23 cellular contexts compared by ENCODE assay signal in genomic region chr5:7823601-7824000, GRCh38. TPM values are rescaled to one million over a fixed set of nuclear protein-coding genes. Genes with fewer than 3 reads are reported as not detected.
A peak's percentile ranks its signal among the peaks of the same experiment; 100 is the strongest.
DNase-seq lines count a peak whose midpoint lies in the region; ATAC-seq, FAIRE-seq and TF ChIP-seq lines count a peak whose summit lies in the region.
"Had no signal": no experiment of that assay in that cellular context is flagged by ENCODE, and none has a peak within 500 bp of the region (broad histone marks: within the 10 kb centered on the region; RNA-seq: fewer than 3 reads in every experiment).

No MANE protein-coding gene starts in this region.

- intact Hi-C loops in HepG2 (cut with micrococcal nuclease; ENCODE audit: unreplicated experiment) = no loop called here
- intact Hi-C loops in right lobe of liver (cut with DNase I) = no loop called here
- intact Hi-C loops in dorsolateral prefrontal cortex (cut with DNase I) = no loop called here
- intact Hi-C loops in sciatic nerve (cut with DNase I) = no loop called here

- TF ChIP-seq CTCF in HepG2 (CRISPR knock-in tag; IDR thresholded peaks at IDR 0.05) = no peak
- no peak for TF ChIP-seq CTCF in right lobe of liver (IDR thresholded peaks at IDR 0.05)
- no peak for TF ChIP-seq CTCF in dorsolateral prefrontal cortex (IDR thresholded peaks at IDR 0.05 in 54 of 56, conservative IDR thresholded peaks at IDR 0.05 in 2 of 56; ENCODE audit: low read depth in 1 of 56, partially characterized antibody in 56 of 56)
- no peak for TF ChIP-seq CTCF in nephron progenitor cell (IDR thresholded peaks at IDR 0.05)

- H3K27me3 Mint-ChIP-seq in nephron progenitor cell (ENCODE audit: low read depth, poor library complexity) = no peaks in the 10 kb centered on the region

- peak overlapping the region; percentile 88 for H3K27ac Mint-ChIP-seq in nephron progenitor cell
- H3K27ac Mint-ChIP-seq: CD4-positive, alpha-beta memory T cell; GM23338 had no signal

- H3K4me3 Mint-ChIP-seq in nephron progenitor cell = no peak overlapping the region
- H3K4me3 Mint-ChIP-seq: CD4-positive, alpha-beta memory T cell; GM23338; H9 had no signal

- H3K9me3 ChIP-seq in HepG2 (ENCODE audit: low read length) (no peaks in the 10 kb centered on the region), right lobe of liver (no peaks in the 10 kb centered on the region)

- H3K27ac ChIP-seq in HepG2 (ENCODE audit: extremely low read length, insufficient read depth, low read length) (no peak overlapping the region), right lobe of liver (no peak overlapping the region), dorsolateral prefrontal cortex (peak overlapping the region in 31 of 59 donors; percentile 2 to 74 (median 38))

- H3K4me3 ChIP-seq in HepG2 (replicated peaks in 1 of 3; ENCODE audit: insufficient read depth in 1 of 3, low read depth in 2 of 3, low read length in 3 of 3) (no peak overlapping the region), right lobe of liver (no peak overlapping the region), dorsolateral prefrontal cortex (no peak overlapping the region)
- H3K4me3 ChIP-seq: GM12878, GM23338 had no signal

- peaks cover 70% of the 10 kb centered on the region for H3K36me3 Mint-ChIP-seq in nephron progenitor cell (ENCODE audit: low read depth)
- H3K36me3 Mint-ChIP-seq: CD4-positive, alpha-beta memory T cell had no signal

- H3K27me3 ChIP-seq in HepG2 (ENCODE audit: control insufficient read depth in 1 of 2, insufficient read depth in 2 of 2, low read length in 2 of 2) = peaks cover 3 to 52% of the 10 kb centered on the region in 2 experiments; a peak in 4 of 5 replicates
- H3K27me3 ChIP-seq in right lobe of liver = no peaks in the 10 kb centered on the region
- no peaks in the 10 kb centered on the region for H3K27me3 ChIP-seq in dorsolateral prefrontal cortex

- TF ChIP-seq RAD21 in HepG2 (CRISPR knock-in tag; IDR thresholded peaks at IDR 0.05) = no peak

- no TSS peak for BruUV-seq in HepG2 (replicated peaks; lab: Mats Ljungman, UMichigan)

- in situ Hi-C loops in HepG2 (cut with HindIII; ENCODE audit: extremely low pct_ligation_motif_present, low pct_unique_long_range_greater_than_20kb) = no loop called here
- in situ Hi-C loops in G401 (cut with HindIII; ENCODE audit: low sequenced_read_pairs) = no loop called here

- DNase-seq in HepG2 (ENCODE audit: low spot score) = no peak
- DNase-seq in right lobe of liver = no peak
- peak; percentile 30 to 52 for DNase-seq in NCI-H187 (lab: John Stamatoyannopoulos, UW)
- no peak for DNase-seq in dorsolateral prefrontal cortex
- DNase-seq in nephron progenitor cell = no peak
- DNase-seq in sciatic nerve (ENCODE audit: low spot score) = no peak
- no peak for DNase-seq in G401 (ENCODE audit: low spot score)
- DNase-seq: C1 segment of cervical spinal cord; Calu3; CD4-positive, alpha-beta memory T cell; COR-L47; DMS153; DND-41; GDM1; H9 had no signal

- H3K4me1 ChIP-seq in HepG2 (ENCODE audit: insufficient read depth, low read length) (no peaks in the 10 kb centered on the region), right lobe of liver (no peaks in the 10 kb centered on the region)

- H3K9me3 Mint-ChIP-seq in nephron progenitor cell = no peaks in the 10 kb centered on the region
- H3K9me3 Mint-ChIP-seq: CD4-positive, alpha-beta memory T cell; GM23338; H9 had no signal

- ATAC-seq in HepG2 (peak; percentile 52; the same call in 2 of the 3 replicates), right lobe of liver (no peak), sciatic nerve (no peak), GM21528 (IDR thresholded peaks at IDR 0.05; ENCODE audit: low FRiP score, unreplicated experiment) (no peak)
- ATAC-seq: GM12878, GM23338, HCT116 had no signal

- peaks cover 46% of the 10 kb centered on the region for H3K4me1 Mint-ChIP-seq in nephron progenitor cell
- H3K4me1 Mint-ChIP-seq: GM23338, H9 had no signal

- FAIRE-seq in HepG2 (lab: Jason Lieb, UNC) = no peak
- FAIRE-seq: GM12878, GM19239 had no signal

- WGBS in HepG2 (ENCODE audit: low lambda C conversion rate) = 28% methylated on average over 5 of the region's 8 CpGs
- 62% methylated on average over 6 of the region's 8 CpGs for WGBS in right lobe of liver (ENCODE audit: insufficient coverage, low coverage, low lambda C conversion rate, missing lambda C conversion rate)

- POLR2A ChIA-PET in HepG2 (lab: Yijun Ruan, JAX) = no interaction called here

- H2AFZ ChIP-seq in HepG2 (ENCODE audit: low read length) = no peak overlapping the region
- H2AFZ ChIP-seq: GM23338 had no signal

- no peaks in the 10 kb centered on the region for H3K36me3 ChIP-seq in HepG2 (replicated peaks in 1 of 2; ENCODE audit: control insufficient read depth in 1 of 2, insufficient read depth in 2 of 2, low read length in 2 of 2)
- no peaks in the 10 kb centered on the region for H3K36me3 ChIP-seq in right lobe of liver

- no peak for TF ChIP-seq EP300 in HepG2 (IDR thresholded peaks at IDR 0.05; ENCODE audit: low read depth in 2 of 2, low read length in 2 of 2)
- no peak for TF ChIP-seq EP300 in HepG2 (CRISPR knock-in tag; IDR thresholded peaks at IDR 0.05; ENCODE audit: borderline replicate concordance)

- H3K4me2 ChIP-seq in HepG2 (ENCODE audit: low read depth, low read length) = peak overlapping the region; percentile 33
- H3K4me2 ChIP-seq: GM23338 had no signal

- H4K20me1 ChIP-seq in HepG2 (ENCODE audit: insufficient read depth, low read length) = no peaks in the 10 kb centered on the region

- no peak overlapping the region for H3K9ac ChIP-seq in HepG2 (ENCODE audit: insufficient read depth, low read depth, low read length)

- TF ChIP-seq POLR2A in HepG2 (IDR thresholded peaks at IDR 0.05; ENCODE audit: insufficient read depth in 1 of 2, low read depth in 2 of 2, low read length in 2 of 2) (no peak), right lobe of liver (IDR thresholded peaks at IDR 0.05) (no peak)

- no peaks in the 10 kb centered on the region for H3K79me2 ChIP-seq in HepG2 (ENCODE audit: insufficient read depth, low read length)

- CTCF ChIA-PET in HepG2 (lab: Yijun Ruan, JAX; ENCODE audit: low intra/inter-chr PET ratio, low total read pairs) = no interaction called here

RNA-seq across cellular contexts. Expression of gene CFAP90, which starts 27.3 kb away (rescaled TPM):
- 0.11 and 0.20 TPM in 2 replicates for total RNA-seq in HepG2 (2016; rRNA removed; fragmentation: Illumina TruSeq; extraction: Trizol)
- total RNA-seq in HepG2 (2016; cell fraction: cytosol; rRNA removed; fragmentation: Illumina TruSeq; extraction: Trizol; ENCODE audit: low read depth) = not detected in 2 replicates
- total RNA-seq in HepG2 (2016; cell fraction: insoluble cytoplasmic fraction; rRNA removed; fragmentation: Illumina TruSeq; extraction: Trizol) = not detected in 2 replicates
- total RNA-seq in HepG2 (2016; cell fraction: membrane; rRNA removed; fragmentation: Illumina TruSeq; extraction: Trizol) = not detected in 2 replicates
- not detected in 2 replicates for total RNA-seq in HepG2 (2016; cell fraction: nucleus; rRNA removed; fragmentation: Illumina TruSeq; extraction: Trizol)
- not detected in 2 replicates for polyA plus RNA-seq in HepG2 (2011; rRNA removed)
- not detected in 2 replicates for polyA plus RNA-seq in HepG2 (2011; cell fraction: cytosol; rRNA removed)
- polyA plus RNA-seq in HepG2 (2011; cell fraction: nucleus; rRNA removed) = not detected in 2 replicates
- 0.09 TPM in 1 of 2 replicates, not detected in the other for polyA plus RNA-seq in HepG2 (2012)
- 0.10 TPM in 1 of 2 replicates, not detected in the other for polyA plus RNA-seq in HepG2 (2016; cell fraction: cytosol; fragmentation: Illumina TruSeq; extraction: Trizol; ENCODE audit: low read depth)
- polyA plus RNA-seq in HepG2 (2016; cell fraction: insoluble cytoplasmic fraction; fragmentation: Illumina TruSeq; extraction: Trizol; ENCODE audit: low read depth) = not detected in 2 replicates
- polyA plus RNA-seq in HepG2 (2016; cell fraction: membrane; fragmentation: Illumina TruSeq; extraction: Trizol; ENCODE audit: low read depth) = 0.25 TPM in 1 of 2 replicates, not detected in the other
- polyA plus RNA-seq in HepG2 (2016; cell fraction: nucleus; fragmentation: Illumina TruSeq; extraction: Trizol; ENCODE audit: insufficient read depth, low read depth) = not detected in 2 replicates
- polyA minus RNA-seq in HepG2 (2011; rRNA and poly(A)+ RNA removed; ENCODE audit: low replicate concordance) = not detected in 2 replicates
- polyA minus RNA-seq in HepG2 (2011; cell fraction: cytosol; rRNA and poly(A)+ RNA removed) = not detected in 2 replicates
- not detected in 2 replicates for polyA minus RNA-seq in HepG2 (2011; cell fraction: nucleus; rRNA and poly(A)+ RNA removed)
- under 1 TPM in 4 of 6 experiments, not detected in 2; 0.10 to 0.64 (median 0.41) TPM for total RNA-seq in right lobe of liver
- total RNA-seq in dorsolateral prefrontal cortex = 10 to 100 TPM in 10 of 120 experiments, 1 to 10 TPM in 110; 2.5 to 20.4 (median 6.8) TPM
- 0.36 TPM for total RNA-seq in sciatic nerve
- 0.25 TPM in 1 of 2 replicates, not detected in the other for total RNA-seq in G401 (2014; rRNA removed; shearing (Covaris generic))
- total RNA-seq: A172; A673; Calu3; CD4-positive, alpha-beta memory T cell; GM12878; H4 had no signal
- polyA plus RNA-seq: CD4-positive, alpha-beta memory T cell; GM12878 had no signal

RNA-seq across cellular contexts. Expression of gene FASTKD3, which starts 45.2 kb away (rescaled TPM):
- total RNA-seq in HepG2 (2016; rRNA removed; fragmentation: Illumina TruSeq; extraction: Trizol) (17.8 and 24.8 TPM in 2 replicates), right lobe of liver (1 to 10 TPM; 3.8 to 9.6 (median 6.1) TPM), dorsolateral prefrontal cortex (10 to 100 TPM in 65 of 120 experiments, 1 to 10 TPM in 55; 4.4 to 16.7 (median 10.2) TPM), sciatic nerve (6.0 TPM)
- 7.2 and 7.8 TPM in 2 replicates for total RNA-seq in HepG2 (2016; cell fraction: cytosol; rRNA removed; fragmentation: Illumina TruSeq; extraction: Trizol; ENCODE audit: low read depth)
- total RNA-seq in HepG2 (2016; cell fraction: insoluble cytoplasmic fraction; rRNA removed; fragmentation: Illumina TruSeq; extraction: Trizol) = 16.7 and 28.2 TPM in 2 replicates
- 8.9 and 14.9 TPM in 2 replicates for total RNA-seq in HepG2 (2016; cell fraction: membrane; rRNA removed; fragmentation: Illumina TruSeq; extraction: Trizol)
- total RNA-seq in HepG2 (2016; cell fraction: nucleus; rRNA removed; fragmentation: Illumina TruSeq; extraction: Trizol) = 16.4 and 17.2 TPM in 2 replicates
- 6.3 and 6.9 TPM in 2 replicates for polyA plus RNA-seq in HepG2 (2011; rRNA removed)
- polyA plus RNA-seq in HepG2 (2011; cell fraction: cytosol; rRNA removed) = 2.8 and 4.2 TPM in 2 replicates
- polyA plus RNA-seq in HepG2 (2011; cell fraction: nucleus; rRNA removed) = 4.9 and 9.0 TPM in 2 replicates
- 6.8 and 8.0 TPM in 2 replicates for polyA plus RNA-seq in HepG2 (2012)
- polyA plus RNA-seq in HepG2 (2016; cell fraction: cytosol; fragmentation: Illumina TruSeq; extraction: Trizol; ENCODE audit: low read depth) = 2.4 and 3.0 TPM in 2 replicates
- polyA plus RNA-seq in HepG2 (2016; cell fraction: insoluble cytoplasmic fraction; fragmentation: Illumina TruSeq; extraction: Trizol; ENCODE audit: low read depth) = 21.6 and 23.1 TPM in 2 replicates
- polyA plus RNA-seq in HepG2 (2016; cell fraction: membrane; fragmentation: Illumina TruSeq; extraction: Trizol; ENCODE audit: low read depth) = 4.2 and 4.6 TPM in 2 replicates
- polyA plus RNA-seq in HepG2 (2016; cell fraction: nucleus; fragmentation: Illumina TruSeq; extraction: Trizol; ENCODE audit: insufficient read depth, low read depth) = 23.7 and 30.6 TPM in 2 replicates
- 1.4 and 11.6 TPM in 2 replicates for polyA minus RNA-seq in HepG2 (2011; rRNA and poly(A)+ RNA removed; ENCODE audit: low replicate concordance)
- 3.3 and 3.9 TPM in 2 replicates for polyA minus RNA-seq in HepG2 (2011; cell fraction: cytosol; rRNA and poly(A)+ RNA removed)
- 12.0 and 15.3 TPM in 2 replicates for polyA minus RNA-seq in HepG2 (2011; cell fraction: nucleus; rRNA and poly(A)+ RNA removed)
- total RNA-seq in G401 (2014; rRNA removed; shearing (Covaris generic)) = 14.1 and 25.5 TPM in 2 replicates

RNA-seq across cellular contexts. Expression of gene MTRR, which starts 45.3 kb away (rescaled TPM):
- total RNA-seq in HepG2 (2016; rRNA removed; fragmentation: Illumina TruSeq; extraction: Trizol) (39.2 and 43.1 TPM in 2 replicates), right lobe of liver (10 to 100 TPM; 31.5 to 42.1 (median 36.7) TPM), dorsolateral prefrontal cortex (100 to 1,000 TPM in 1 of 120 experiments, 10 to 100 TPM in 119; 42.8 to 132 (median 64.0) TPM), sciatic nerve (45.6 TPM)
- total RNA-seq in HepG2 (2016; cell fraction: cytosol; rRNA removed; fragmentation: Illumina TruSeq; extraction: Trizol; ENCODE audit: low read depth) = 9.6 and 9.7 TPM in 2 replicates
- total RNA-seq in HepG2 (2016; cell fraction: insoluble cytoplasmic fraction; rRNA removed; fragmentation: Illumina TruSeq; extraction: Trizol) = 44.7 and 46.0 TPM in 2 replicates
- 19.2 TPM in 2 replicates for total RNA-seq in HepG2 (2016; cell fraction: membrane; rRNA removed; fragmentation: Illumina TruSeq; extraction: Trizol)
- total RNA-seq in HepG2 (2016; cell fraction: nucleus; rRNA removed; fragmentation: Illumina TruSeq; extraction: Trizol) = 73.8 and 83.7 TPM in 2 replicates
- 53.9 and 59.2 TPM in 2 replicates for polyA plus RNA-seq in HepG2 (2011; rRNA removed)
- 24.6 and 29.6 TPM in 2 replicates for polyA plus RNA-seq in HepG2 (2011; cell fraction: cytosol; rRNA removed)
- 76.6 and 78.8 TPM in 2 replicates for polyA plus RNA-seq in HepG2 (2011; cell fraction: nucleus; rRNA removed)
- polyA plus RNA-seq in HepG2 (2012) = 27.0 and 30.9 TPM in 2 replicates
- polyA plus RNA-seq in HepG2 (2016; cell fraction: cytosol; fragmentation: Illumina TruSeq; extraction: Trizol; ENCODE audit: low read depth) = 5.1 and 6.8 TPM in 2 replicates
- 49.7 and 51.4 TPM in 2 replicates for polyA plus RNA-seq in HepG2 (2016; cell fraction: insoluble cytoplasmic fraction; fragmentation: Illumina TruSeq; extraction: Trizol; ENCODE audit: low read depth)
- 15.2 and 18.8 TPM in 2 replicates for polyA plus RNA-seq in HepG2 (2016; cell fraction: membrane; fragmentation: Illumina TruSeq; extraction: Trizol; ENCODE audit: low read depth)
- 66.9 and 74.7 TPM in 2 replicates for polyA plus RNA-seq in HepG2 (2016; cell fraction: nucleus; fragmentation: Illumina TruSeq; extraction: Trizol; ENCODE audit: insufficient read depth, low read depth)
- 87.7 and 260 TPM in 2 replicates for polyA minus RNA-seq in HepG2 (2011; rRNA and poly(A)+ RNA removed; ENCODE audit: low replicate concordance)
- polyA minus RNA-seq in HepG2 (2011; cell fraction: cytosol; rRNA and poly(A)+ RNA removed) = 25.6 and 30.9 TPM in 2 replicates
- 211 and 212 TPM in 2 replicates for polyA minus RNA-seq in HepG2 (2011; cell fraction: nucleus; rRNA and poly(A)+ RNA removed)
- 22.9 and 32.2 TPM in 2 replicates for total RNA-seq in G401 (2014; rRNA removed; shearing (Covaris generic))

Comparison
In these comparisons a context has a peak if more than half of its experiments do, and no peak if none do; other contexts are left out.
1. DNase-seq: peak in NCI-H187 (2 of 2); none in HepG2 (single experiment), right lobe of liver (0 of 3), dorsolateral prefrontal cortex (0 of 10), nephron progenitor cell (single experiment), sciatic nerve (single experiment) and G401 (single experiment).
2. H3K27ac ChIP-seq: peak in dorsolateral prefrontal cortex (31 of 59); none in HepG2 (single experiment) and right lobe of liver (0 of 3).